In the genomic region with DNA sequence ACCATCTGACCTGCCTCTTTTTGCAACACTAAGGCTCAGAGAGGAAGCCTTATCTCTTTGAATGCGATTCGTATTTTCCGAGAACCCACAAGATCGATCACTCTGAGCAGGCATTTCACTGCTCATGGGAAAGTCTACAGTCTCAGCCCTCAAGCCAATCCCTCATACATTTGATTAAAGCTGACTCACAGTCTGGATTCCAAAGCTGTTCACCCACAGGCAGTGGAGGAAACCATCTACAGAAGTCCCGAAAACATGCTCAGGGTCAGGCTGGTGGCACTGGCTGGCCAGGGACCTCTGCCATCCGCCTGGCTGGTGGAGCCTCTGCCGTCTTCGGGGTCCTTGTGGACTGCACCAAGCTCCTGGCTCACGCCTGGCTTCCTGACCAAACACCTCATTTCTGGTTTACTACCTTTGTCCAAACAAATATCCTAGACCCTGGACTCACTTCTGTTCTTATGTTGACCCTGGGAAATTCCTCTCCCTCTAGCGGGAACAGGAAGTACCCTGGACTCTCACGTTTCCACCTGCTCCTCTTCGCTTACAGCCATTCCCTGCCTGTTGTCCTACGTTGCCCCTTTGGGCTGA, we compare ENCODE assay signal across 1 cellular context.
TF ChIP-seq lines count a peak whose summit lies in the region.

No MANE protein-coding gene starts in this region.

TF ChIP-seq in HepG2, 621 proteins besides CTCF, POLR2A, EP300 and RAD21 (continued from another document and continues in another):
- TF ChIP-seq, protein P1, sequence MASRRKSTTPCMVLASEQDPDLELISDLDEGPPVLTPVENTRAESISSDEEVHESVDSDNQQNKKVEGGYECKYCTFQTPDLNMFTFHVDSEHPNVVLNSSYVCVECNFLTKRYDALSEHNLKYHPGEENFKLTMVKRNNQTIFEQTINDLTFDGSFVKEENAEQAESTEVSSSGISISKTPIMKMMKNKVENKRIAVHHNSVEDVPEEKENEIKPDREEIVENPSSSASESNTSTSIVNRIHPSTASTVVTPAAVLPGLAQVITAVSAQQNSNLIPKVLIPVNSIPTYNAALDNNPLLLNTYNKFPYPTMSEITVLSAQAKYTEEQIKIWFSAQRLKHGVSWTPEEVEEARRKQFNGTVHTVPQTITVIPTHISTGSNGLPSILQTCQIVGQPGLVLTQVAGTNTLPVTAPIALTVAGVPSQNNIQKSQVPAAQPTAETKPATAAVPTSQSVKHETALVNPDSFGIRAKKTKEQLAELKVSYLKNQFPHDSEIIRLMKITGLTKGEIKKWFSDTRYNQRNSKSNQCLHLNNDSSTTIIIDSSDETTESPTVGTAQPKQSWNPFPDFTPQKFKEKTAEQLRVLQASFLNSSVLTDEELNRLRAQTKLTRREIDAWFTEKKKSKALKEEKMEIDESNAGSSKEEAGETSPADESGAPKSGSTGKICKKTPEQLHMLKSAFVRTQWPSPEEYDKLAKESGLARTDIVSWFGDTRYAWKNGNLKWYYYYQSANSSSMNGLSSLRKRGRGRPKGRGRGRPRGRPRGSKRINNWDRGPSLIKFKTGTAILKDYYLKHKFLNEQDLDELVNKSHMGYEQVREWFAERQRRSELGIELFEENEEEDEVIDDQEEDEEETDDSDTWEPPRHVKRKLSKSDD (CRISPR knock-in tag; IDR thresholded peaks at IDR 0.05; ENCODE audit: low read depth), result no peak
- TF ChIP-seq, protein P2, sequence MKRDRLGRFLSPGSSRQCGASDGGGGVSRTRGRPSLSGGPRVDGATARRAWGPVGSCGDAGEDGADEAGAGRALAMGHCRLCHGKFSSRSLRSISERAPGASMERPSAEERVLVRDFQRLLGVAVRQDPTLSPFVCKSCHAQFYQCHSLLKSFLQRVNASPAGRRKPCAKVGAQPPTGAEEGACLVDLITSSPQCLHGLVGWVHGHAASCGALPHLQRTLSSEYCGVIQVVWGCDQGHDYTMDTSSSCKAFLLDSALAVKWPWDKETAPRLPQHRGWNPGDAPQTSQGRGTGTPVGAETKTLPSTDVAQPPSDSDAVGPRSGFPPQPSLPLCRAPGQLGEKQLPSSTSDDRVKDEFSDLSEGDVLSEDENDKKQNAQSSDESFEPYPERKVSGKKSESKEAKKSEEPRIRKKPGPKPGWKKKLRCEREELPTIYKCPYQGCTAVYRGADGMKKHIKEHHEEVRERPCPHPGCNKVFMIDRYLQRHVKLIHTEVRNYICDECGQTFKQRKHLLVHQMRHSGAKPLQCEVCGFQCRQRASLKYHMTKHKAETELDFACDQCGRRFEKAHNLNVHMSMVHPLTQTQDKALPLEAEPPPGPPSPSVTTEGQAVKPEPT (CRISPR knock-in tag; IDR thresholded peaks at IDR 0.05; ENCODE audit: low read depth), result 0 out of 2 replicates have a peak, but pooled peaks have one; percentile 67
- TF ChIP-seq PHF21A (CRISPR knock-in tag; IDR thresholded peaks at IDR 0.05) (no peak), ZNF292 (CRISPR knock-in tag; IDR thresholded peaks at IDR 0.05; ENCODE audit: borderline replicate concordance, low read depth) (no peak), TBX2 (CRISPR knock-in tag; IDR thresholded peaks at IDR 0.05; ENCODE audit: borderline replicate concordance) (peak; percentile 76; the same call in 1 of the 2 replicates), MAZ (IDR thresholded peaks at IDR 0.05; ENCODE audit: borderline replicate concordance, low read depth, low read length) (no peak), MAZ (CRISPR knock-in tag; IDR thresholded peaks at IDR 0.05; ENCODE audit: low read depth) (no peak), PCBP1 (IDR thresholded peaks at IDR 0.05; ENCODE audit: borderline replicate concordance, low read depth, low read length) (no peak), NR2F6 (IDR thresholded peaks at IDR 0.05) (no peak; the same call in 1 of the 2 replicates), NR2F6 (CRISPR knock-in tag; IDR thresholded peaks at IDR 0.05) (peak; percentile 49; the same call in 1 of the 2 replicates), ZNF251 (CRISPR knock-in tag; IDR thresholded peaks at IDR 0.05) (no peak), ELF1 (CRISPR knock-in tag; IDR thresholded peaks at IDR 0.05) (peak; percentile 72), BRCA1 (CRISPR knock-in tag; IDR thresholded peaks at IDR 0.05) (no peak), ZFP36 (IDR thresholded peaks at IDR 0.05; ENCODE audit: borderline replicate concordance, low read depth, low read length, partially characterized antibody) (no peak), ARNT2 (CRISPR knock-in tag; IDR thresholded peaks at IDR 0.05; ENCODE audit: low read depth) (no peak), CCDC6 (CRISPR knock-in tag; IDR thresholded peaks at IDR 0.05) (peak; percentile 42; the same call in 1 of the 2 replicates), ZNF652 (CRISPR knock-in tag; IDR thresholded peaks at IDR 0.05; ENCODE audit: borderline replicate concordance, low read depth) (no peak), ATF7 (IDR thresholded peaks at IDR 0.05) (no peak), ATF7 (CRISPR knock-in tag; IDR thresholded peaks at IDR 0.05) (no peak), AHR (CRISPR knock-in tag; IDR thresholded peaks at IDR 0.05) (no peak)
- TF ChIP-seq, protein P3, sequence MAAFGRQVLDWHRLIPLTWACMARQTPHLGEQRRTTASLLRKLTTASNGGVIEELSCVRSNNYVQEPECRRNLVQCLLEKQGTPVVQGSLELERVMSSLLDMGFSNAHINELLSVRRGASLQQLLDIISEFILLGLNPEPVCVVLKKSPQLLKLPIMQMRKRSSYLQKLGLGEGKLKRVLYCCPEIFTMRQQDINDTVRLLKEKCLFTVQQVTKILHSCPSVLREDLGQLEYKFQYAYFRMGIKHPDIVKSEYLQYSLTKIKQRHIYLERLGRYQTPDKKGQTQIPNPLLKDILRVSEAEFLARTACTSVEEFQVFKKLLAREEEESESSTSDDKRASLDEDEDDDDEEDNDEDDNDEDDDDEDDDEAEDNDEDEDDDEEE (CRISPR knock-in tag; IDR thresholded peaks at IDR 0.05), result 0 out of 2 replicates have a peak, but pooled peaks have one; percentile 65
- TF ChIP-seq, protein P4, sequence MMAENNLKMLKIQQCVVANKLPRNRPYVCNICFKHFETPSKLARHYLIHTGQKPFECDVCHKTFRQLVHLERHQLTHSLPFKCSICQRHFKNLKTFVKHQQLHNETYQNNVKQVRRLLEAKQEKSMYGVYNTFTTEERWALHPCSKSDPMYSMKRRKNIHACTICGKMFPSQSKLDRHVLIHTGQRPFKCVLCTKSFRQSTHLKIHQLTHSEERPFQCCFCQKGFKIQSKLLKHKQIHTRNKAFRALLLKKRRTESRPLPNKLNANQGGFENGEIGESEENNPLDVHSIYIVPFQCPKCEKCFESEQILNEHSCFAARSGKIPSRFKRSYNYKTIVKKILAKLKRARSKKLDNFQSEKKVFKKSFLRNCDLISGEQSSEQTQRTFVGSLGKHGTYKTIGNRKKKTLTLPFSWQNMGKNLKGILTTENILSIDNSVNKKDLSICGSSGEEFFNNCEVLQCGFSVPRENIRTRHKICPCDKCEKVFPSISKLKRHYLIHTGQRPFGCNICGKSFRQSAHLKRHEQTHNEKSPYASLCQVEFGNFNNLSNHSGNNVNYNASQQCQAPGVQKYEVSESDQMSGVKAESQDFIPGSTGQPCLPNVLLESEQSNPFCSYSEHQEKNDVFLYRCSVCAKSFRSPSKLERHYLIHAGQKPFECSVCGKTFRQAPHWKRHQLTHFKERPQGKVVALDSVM (CRISPR knock-in tag; IDR thresholded peaks at IDR 0.05), result no peak
- TF ChIP-seq, protein P5, sequence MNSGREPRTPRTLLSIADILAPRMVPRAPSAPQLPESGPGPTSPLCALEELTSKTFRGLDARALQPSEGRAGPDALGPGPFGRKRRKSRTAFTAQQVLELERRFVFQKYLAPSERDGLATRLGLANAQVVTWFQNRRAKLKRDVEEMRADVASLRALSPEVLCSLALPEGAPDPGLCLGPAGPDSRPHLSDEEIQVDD (CRISPR knock-in tag; IDR thresholded peaks at IDR 0.05; ENCODE audit: borderline replicate concordance), result no peak
- TF ChIP-seq, protein P6, sequence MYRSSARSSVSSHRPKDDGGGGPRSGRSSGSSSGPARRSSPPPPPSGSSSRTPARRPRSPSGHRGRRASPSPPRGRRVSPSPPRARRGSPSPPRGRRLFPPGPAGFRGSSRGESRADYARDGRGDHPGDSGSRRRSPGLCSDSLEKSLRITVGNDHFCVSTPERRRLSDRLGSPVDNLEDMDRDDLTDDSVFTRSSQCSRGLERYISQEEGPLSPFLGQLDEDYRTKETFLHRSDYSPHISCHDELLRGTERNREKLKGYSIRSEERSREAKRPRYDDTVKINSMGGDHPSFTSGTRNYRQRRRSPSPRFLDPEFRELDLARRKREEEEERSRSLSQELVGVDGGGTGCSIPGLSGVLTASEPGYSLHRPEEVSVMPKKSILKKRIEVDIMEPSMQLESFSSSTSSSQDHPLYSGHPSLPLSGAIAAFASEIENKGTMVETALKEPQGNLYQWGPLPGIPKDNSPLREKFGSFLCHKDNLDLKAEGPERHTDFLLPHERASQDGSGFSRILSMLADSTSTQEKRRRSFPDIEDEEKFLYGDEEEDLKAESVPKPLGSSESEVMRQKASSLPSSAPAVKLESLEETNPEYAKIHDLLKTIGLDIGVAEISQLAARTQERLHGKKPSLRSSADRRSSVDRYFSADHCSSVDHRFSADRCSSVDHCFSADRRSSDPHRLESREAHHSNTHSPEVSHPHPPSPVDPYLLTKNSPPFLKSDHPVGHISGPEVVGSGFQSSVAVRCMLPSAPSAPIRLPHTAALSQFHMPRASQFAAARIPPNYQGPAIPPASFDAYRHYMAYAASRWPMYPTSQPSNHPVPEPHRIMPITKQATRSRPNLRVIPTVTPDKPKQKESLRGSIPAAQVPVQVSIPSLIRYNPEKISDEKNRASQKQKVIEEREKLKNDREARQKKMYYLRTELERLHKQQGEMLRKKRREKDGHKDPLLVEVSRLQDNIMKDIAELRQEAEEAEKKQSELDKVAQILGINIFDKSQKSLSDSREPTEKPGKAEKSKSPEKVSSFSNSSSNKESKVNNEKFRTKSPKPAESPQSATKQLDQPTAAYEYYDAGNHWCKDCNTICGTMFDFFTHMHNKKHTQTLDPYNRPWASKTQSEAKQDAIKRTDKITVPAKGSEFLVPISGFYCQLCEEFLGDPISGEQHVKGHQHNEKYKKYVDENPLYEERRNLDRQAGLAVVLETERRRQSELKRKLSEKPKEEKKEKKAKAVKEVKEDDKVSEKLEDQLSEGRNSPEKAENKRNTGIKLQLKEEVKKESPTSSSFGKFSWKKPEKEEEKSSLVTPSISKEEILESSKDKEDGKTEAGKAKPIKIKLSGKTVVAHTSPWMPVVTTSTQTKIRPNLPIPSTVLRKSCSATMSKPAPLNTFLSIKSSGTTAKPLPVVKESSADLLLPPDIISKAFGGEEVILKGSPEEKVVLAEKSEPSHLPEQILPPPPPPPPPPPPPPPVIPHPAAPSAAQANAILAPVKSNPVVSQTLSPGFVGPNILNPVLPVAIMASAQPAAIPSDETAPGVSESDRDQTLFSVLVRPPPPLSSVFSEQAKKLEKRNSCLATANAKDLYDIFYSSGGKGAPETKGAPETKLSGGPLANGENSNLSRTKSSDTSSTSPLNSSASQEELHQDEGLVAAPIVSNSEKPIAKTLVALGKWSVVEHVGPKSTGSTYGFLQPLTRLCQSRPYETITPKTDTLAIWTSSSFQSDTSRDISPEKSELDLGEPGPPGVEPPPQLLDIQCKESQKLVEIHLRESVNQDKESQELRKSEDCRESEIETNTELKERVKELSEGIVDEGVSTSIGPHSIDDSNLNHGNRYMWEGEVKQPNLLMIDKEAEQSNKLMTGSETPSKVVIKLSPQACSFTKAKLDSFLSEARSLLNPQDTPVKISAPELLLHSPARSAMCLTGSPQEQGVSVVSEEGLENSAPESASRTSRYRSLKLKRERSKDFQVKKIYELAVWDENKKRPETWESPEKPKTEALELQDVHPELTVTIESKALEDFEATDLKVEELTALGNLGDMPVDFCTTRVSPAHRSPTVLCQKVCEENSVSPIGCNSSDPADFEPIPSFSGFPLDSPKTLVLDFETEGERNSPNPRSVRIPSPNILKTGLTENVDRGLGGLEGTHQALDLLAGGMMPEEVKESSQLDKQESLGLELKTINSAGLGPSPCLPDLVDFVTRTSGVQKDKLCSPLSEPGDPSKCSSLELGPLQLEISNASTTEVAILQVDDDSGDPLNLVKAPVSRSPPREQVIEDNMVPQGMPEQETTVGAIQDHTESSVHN (CRISPR knock-in tag; IDR thresholded peaks at IDR 0.05), result no peak
- TF ChIP-seq, protein P7, sequence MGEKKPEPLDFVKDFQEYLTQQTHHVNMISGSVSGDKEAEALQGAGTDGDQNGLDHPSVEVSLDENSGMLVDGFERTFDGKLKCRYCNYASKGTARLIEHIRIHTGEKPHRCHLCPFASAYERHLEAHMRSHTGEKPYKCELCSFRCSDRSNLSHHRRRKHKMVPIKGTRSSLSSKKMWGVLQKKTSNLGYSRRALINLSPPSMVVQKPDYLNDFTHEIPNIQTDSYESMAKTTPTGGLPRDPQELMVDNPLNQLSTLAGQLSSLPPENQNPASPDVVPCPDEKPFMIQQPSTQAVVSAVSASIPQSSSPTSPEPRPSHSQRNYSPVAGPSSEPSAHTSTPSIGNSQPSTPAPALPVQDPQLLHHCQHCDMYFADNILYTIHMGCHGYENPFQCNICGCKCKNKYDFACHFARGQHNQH (CRISPR knock-in tag; IDR thresholded peaks at IDR 0.05), result peak; percentile 67
- TF ChIP-seq, protein P8, sequence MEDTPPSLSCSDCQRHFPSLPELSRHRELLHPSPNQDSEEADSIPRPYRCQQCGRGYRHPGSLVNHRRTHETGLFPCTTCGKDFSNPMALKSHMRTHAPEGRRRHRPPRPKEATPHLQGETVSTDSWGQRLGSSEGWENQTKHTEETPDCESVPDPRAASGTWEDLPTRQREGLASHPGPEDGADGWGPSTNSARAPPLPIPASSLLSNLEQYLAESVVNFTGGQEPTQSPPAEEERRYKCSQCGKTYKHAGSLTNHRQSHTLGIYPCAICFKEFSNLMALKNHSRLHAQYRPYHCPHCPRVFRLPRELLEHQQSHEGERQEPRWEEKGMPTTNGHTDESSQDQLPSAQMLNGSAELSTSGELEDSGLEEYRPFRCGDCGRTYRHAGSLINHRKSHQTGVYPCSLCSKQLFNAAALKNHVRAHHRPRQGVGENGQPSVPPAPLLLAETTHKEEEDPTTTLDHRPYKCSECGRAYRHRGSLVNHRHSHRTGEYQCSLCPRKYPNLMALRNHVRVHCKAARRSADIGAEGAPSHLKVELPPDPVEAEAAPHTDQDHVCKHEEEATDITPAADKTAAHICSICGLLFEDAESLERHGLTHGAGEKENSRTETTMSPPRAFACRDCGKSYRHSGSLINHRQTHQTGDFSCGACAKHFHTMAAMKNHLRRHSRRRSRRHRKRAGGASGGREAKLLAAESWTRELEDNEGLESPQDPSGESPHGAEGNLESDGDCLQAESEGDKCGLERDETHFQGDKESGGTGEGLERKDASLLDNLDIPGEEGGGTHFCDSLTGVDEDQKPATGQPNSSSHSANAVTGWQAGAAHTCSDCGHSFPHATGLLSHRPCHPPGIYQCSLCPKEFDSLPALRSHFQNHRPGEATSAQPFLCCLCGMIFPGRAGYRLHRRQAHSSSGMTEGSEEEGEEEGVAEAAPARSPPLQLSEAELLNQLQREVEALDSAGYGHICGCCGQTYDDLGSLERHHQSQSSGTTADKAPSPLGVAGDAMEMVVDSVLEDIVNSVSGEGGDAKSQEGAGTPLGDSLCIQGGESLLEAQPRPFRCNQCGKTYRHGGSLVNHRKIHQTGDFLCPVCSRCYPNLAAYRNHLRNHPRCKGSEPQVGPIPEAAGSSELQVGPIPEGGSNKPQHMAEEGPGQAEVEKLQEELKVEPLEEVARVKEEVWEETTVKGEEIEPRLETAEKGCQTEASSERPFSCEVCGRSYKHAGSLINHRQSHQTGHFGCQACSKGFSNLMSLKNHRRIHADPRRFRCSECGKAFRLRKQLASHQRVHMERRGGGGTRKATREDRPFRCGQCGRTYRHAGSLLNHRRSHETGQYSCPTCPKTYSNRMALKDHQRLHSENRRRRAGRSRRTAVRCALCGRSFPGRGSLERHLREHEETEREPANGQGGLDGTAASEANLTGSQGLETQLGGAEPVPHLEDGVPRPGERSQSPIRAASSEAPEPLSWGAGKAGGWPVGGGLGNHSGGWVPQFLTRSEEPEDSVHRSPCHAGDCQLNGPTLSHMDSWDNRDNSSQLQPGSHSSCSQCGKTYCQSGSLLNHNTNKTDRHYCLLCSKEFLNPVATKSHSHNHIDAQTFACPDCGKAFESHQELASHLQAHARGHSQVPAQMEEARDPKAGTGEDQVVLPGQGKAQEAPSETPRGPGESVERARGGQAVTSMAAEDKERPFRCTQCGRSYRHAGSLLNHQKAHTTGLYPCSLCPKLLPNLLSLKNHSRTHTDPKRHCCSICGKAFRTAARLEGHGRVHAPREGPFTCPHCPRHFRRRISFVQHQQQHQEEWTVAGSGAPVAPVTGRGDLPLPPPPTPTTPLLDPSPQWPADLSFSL (CRISPR knock-in tag; IDR thresholded peaks at IDR 0.05), result peak; percentile 57; the same call in 1 of the 2 replicates
